1 cellular context compared by ENCODE assay signal in the genomic region with DNA sequence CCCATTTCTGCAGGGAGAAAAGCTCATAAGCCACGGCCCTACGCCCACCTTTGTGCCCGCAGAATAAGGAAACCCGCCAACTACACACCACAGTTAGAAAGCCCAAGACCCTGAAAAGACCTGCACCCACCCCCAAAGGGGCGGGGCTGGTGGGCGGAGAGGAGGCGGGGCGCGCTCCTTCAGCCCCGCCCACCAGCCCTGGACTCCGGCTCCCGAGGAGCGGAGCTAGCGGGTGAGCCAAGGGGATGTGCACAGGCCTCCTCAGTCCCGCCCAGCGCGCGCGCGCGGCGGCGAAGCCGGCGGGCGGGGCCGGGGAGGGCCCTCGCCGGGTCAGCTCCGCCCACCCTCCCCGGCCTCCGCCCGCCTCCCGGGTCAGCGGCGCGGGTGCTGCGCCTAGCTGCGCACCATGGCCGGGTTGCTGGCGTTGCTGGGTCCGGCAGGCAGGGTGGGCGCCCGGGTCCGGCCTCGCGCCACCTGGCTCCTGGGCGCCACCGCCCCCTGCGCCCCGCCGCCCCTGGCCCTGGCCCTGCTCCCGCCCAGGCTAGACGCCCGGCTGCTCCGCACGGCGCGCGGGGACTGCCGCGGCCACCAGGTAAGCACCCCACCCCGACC.
A peak's percentile ranks its signal among the peaks of the same experiment; 100 is the strongest.
TF ChIP-seq lines count a peak whose summit lies in the region.

A gene with protein sequence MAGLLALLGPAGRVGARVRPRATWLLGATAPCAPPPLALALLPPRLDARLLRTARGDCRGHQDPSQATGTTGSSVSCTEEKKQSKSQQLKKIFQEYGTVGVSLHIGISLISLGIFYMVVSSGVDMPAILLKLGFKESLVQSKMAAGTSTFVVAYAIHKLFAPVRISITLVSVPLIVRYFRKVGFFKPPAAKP (plus strand): TSS at position 375 of the 612 bp plus-strand sequence. CDS start 32 bp downstream, at position 407.

TF ChIP-seq in H1, 55 proteins besides CTCF, POLR2A, EP300 and RAD21:
- TF ChIP-seq SP1 (IDR thresholded peaks at IDR 0.05; ENCODE audit: low read depth, low read length) (peak; percentile 64), SP4 (IDR thresholded peaks at IDR 0.05; ENCODE audit: low read length) (peak; percentile 44; the same call in 1 of the 2 replicates), KDM4A (IDR thresholded peaks at IDR 0.05; ENCODE audit: low read depth, low read length, severe bottlenecking) (peak; percentile 62), KDM5A (IDR thresholded peaks at IDR 0.05; ENCODE audit: low read length) (no peak), FOSL1 (IDR thresholded peaks at IDR 0.05; ENCODE audit: insufficient read depth, low read depth, low read length) (0 out of 2 replicates have a peak, but pooled peaks have one; percentile 18), PHF8 (conservative IDR thresholded peaks at IDR 0.05; ENCODE audit: low read depth, low read length) (0 out of 2 replicates have a peak, but pooled peaks have one; percentile 28)
TF ChIP-seq in H1: peak in this region for 5.
